ENCODE assay signal across 19 cellular contexts in the genomic region with DNA sequence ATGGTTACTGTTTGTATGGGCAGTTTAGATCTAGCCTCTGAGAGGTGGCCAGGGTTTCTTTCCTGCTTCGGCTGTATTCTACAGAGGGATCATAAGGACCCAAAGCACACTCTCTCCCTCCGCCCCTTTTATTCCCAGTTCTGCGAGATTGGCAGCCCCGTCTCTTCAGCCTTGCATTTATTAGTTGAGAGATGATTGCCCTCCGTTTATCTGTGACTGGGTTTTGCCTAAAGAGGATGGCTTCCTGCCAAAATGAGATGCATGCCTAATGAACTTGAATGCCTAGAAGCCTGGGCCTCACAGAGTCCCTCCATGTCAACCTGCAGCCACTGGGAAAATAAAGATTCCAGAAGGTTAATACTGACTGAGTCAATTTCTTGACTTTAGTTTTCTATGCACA.
DNase-seq lines count a peak whose midpoint lies in the region; ATAC-seq, FAIRE-seq and TF ChIP-seq lines count a peak whose summit lies in the region.
"Had no signal": no experiment of that assay in that cellular context is flagged by ENCODE, and none has a peak within 500 bp of the region (broad histone marks: within the 10 kb centered on the region; RNA-seq: fewer than 3 reads in every experiment).

No MANE protein-coding gene starts in this region.

- H3K27ac Mint-ChIP-seq in GM23338 (no peak overlapping the region), glutamatergic neuron (ENCODE audit: unreplicated experiment) (peak overlapping the region; percentile 65)
- H3K27ac Mint-ChIP-seq: activated T-cell treated with anti-CD3 and anti-CD28 coated beads, Interleukin-2, amount 50 U/mL, for 72 hours had no signal

- intact Hi-C loops in sciatic nerve (cut with DNase I) = no loop called here

- no peak overlapping the region for H3K27ac ChIP-seq in GM23338 (ENCODE audit: low read depth)
- H3K27ac ChIP-seq: epithelial cell of prostate, right lobe of liver, SK-N-MC, upper lobe of right lung had no signal

- no peaks in the 10 kb centered on the region for H3K79me2 ChIP-seq in GM23338 (replicated peaks; ENCODE audit: insufficient read depth)

- H3K9me3 Mint-ChIP-seq in GM23338 = peaks cover 96% of the 10 kb centered on the region
- H3K9me3 Mint-ChIP-seq in glutamatergic neuron (ENCODE audit: unreplicated experiment) = peaks cover 5% of the 10 kb centered on the region

- H3K27me3 Mint-ChIP-seq in GM23338 (ENCODE audit: insufficient read depth, low read depth, poor library complexity) (no peaks in the 10 kb centered on the region), glutamatergic neuron (ENCODE audit: unreplicated experiment) (peaks cover 2% of the 10 kb centered on the region)
- H3K27me3 Mint-ChIP-seq: central memory CD8-positive, alpha-beta T cell had no signal

- H3K36me3 Mint-ChIP-seq in GM23338 (ENCODE audit: low read depth) (peaks cover 33% of the 10 kb centered on the region; the same call in 1 of the 3 replicates), glutamatergic neuron (ENCODE audit: unreplicated experiment) (no peaks in the 10 kb centered on the region)

- FAIRE-seq in HTR-8/SVneo (lab: Jason Lieb, UNC) = no peak
- FAIRE-seq: RCC 7860 had no signal

- TF ChIP-seq CTCF in GM23338 (conservative IDR thresholded peaks at IDR 0.05; ENCODE audit: low read depth in 2 of 2) (no peak), glutamatergic neuron (IDR thresholded peaks at IDR 0.05; ENCODE audit: partially characterized antibody, unreplicated experiment) (no peak)

- no peaks in the 10 kb centered on the region for H3F3A ChIP-seq in GM23338 (replicated peaks; ENCODE audit: low read depth)

- DNase-seq in GM23338 (ENCODE audit: low spot score) = no peak
- DNase-seq in NCI-H146 (lab: John Stamatoyannopoulos, UW) = peak; percentile 89
- DNase-seq in NCI-H510A (lab: John Stamatoyannopoulos, UW) = peak; percentile 24
- no peak for DNase-seq in glutamatergic neuron
- DNase-seq in HTR-8/SVneo (ENCODE audit: insufficient read length, low spot score) = no peak
- DNase-seq in RPMI8226 = no peak
- no peak for DNase-seq in sciatic nerve (ENCODE audit: low spot score)
- DNase-seq: activated naive CD4-positive, alpha-beta T cell treated with anti-CD3 and anti-CD28 coated beads, Interleukin-2, amount 50 U/mL, for 16 hours; activated T-cell treated with anti-CD3 and anti-CD28 coated beads, Interleukin-2, amount 50 U/mL, for 72 hours; hippocampal formation; right lobe of liver; stimulated activated CD4-positive, alpha-beta T cell treated with anti-CD3 and anti-CD28 coated beads, Interleukin-15, amount 100 ng/mL, for 24 hours; T-helper 9 cell; upper lobe of right lung had no signal

- no peaks in the 10 kb centered on the region for H4K20me1 ChIP-seq in GM23338 (replicated peaks; ENCODE audit: insufficient read depth)

- H3K4me1 ChIP-seq in GM23338 (ENCODE audit: insufficient read depth) = peaks cover 44% of the 10 kb centered on the region
- H3K4me1 ChIP-seq: right lobe of liver, upper lobe of right lung had no signal

- ATAC-seq in GM23338 = no peak
- no peak for ATAC-seq in sciatic nerve
- ATAC-seq: activated T-cell treated with anti-CD3 and anti-CD28 coated beads, Interleukin-2, amount 50 U/mL, for 72 hours; HCT116; right lobe of liver; upper lobe of right lung had no signal

- H3K27me3 ChIP-seq in GM23338 (ENCODE audit: insufficient read depth) = no peaks in the 10 kb centered on the region
- H3K27me3 ChIP-seq: right lobe of liver, upper lobe of right lung had no signal

- H3K4me3 ChIP-seq in GM23338 = no peak overlapping the region
- H3K4me3 ChIP-seq: right lobe of liver, SK-N-MC, upper lobe of right lung had no signal

- H2AFZ ChIP-seq in GM23338 = peak overlapping the region; percentile 40; the same call in 1 of the 2 replicates

- H3K4me1 Mint-ChIP-seq in GM23338 (no peaks in the 10 kb centered on the region), glutamatergic neuron (ENCODE audit: low read depth, unreplicated experiment) (peaks cover 43% of the 10 kb centered on the region)
- H3K4me1 Mint-ChIP-seq: central memory CD8-positive, alpha-beta T cell had no signal

- H3K4me3 Mint-ChIP-seq in GM23338 (no peak overlapping the region), glutamatergic neuron (ENCODE audit: unreplicated experiment) (no peak overlapping the region)
- H3K4me3 Mint-ChIP-seq: activated T-cell treated with anti-CD3 and anti-CD28 coated beads, Interleukin-2, amount 50 U/mL, for 72 hours; central memory CD8-positive, alpha-beta T cell had no signal

- H3K36me3 ChIP-seq in GM23338 (ENCODE audit: insufficient read depth) = no peaks in the 10 kb centered on the region
- H3K36me3 ChIP-seq: right lobe of liver, upper lobe of right lung had no signal

- H3K4me2 ChIP-seq in GM23338 = 0 out of 2 replicates have a peak overlapping the region, but pooled peaks have one; percentile 3

- no peaks in the 10 kb centered on the region for H3K9me2 ChIP-seq in GM23338 (ENCODE audit: insufficient read depth)

TF ChIP-seq in GM23338, 12 proteins besides CTCF, POLR2A, EP300 and RAD21 (continues in another document):
- TF ChIP-seq ZNF114 (CRISPR knock-in tag; IDR thresholded peaks at IDR 0.05) = no peak
- TF ChIP-seq, protein P1, sequence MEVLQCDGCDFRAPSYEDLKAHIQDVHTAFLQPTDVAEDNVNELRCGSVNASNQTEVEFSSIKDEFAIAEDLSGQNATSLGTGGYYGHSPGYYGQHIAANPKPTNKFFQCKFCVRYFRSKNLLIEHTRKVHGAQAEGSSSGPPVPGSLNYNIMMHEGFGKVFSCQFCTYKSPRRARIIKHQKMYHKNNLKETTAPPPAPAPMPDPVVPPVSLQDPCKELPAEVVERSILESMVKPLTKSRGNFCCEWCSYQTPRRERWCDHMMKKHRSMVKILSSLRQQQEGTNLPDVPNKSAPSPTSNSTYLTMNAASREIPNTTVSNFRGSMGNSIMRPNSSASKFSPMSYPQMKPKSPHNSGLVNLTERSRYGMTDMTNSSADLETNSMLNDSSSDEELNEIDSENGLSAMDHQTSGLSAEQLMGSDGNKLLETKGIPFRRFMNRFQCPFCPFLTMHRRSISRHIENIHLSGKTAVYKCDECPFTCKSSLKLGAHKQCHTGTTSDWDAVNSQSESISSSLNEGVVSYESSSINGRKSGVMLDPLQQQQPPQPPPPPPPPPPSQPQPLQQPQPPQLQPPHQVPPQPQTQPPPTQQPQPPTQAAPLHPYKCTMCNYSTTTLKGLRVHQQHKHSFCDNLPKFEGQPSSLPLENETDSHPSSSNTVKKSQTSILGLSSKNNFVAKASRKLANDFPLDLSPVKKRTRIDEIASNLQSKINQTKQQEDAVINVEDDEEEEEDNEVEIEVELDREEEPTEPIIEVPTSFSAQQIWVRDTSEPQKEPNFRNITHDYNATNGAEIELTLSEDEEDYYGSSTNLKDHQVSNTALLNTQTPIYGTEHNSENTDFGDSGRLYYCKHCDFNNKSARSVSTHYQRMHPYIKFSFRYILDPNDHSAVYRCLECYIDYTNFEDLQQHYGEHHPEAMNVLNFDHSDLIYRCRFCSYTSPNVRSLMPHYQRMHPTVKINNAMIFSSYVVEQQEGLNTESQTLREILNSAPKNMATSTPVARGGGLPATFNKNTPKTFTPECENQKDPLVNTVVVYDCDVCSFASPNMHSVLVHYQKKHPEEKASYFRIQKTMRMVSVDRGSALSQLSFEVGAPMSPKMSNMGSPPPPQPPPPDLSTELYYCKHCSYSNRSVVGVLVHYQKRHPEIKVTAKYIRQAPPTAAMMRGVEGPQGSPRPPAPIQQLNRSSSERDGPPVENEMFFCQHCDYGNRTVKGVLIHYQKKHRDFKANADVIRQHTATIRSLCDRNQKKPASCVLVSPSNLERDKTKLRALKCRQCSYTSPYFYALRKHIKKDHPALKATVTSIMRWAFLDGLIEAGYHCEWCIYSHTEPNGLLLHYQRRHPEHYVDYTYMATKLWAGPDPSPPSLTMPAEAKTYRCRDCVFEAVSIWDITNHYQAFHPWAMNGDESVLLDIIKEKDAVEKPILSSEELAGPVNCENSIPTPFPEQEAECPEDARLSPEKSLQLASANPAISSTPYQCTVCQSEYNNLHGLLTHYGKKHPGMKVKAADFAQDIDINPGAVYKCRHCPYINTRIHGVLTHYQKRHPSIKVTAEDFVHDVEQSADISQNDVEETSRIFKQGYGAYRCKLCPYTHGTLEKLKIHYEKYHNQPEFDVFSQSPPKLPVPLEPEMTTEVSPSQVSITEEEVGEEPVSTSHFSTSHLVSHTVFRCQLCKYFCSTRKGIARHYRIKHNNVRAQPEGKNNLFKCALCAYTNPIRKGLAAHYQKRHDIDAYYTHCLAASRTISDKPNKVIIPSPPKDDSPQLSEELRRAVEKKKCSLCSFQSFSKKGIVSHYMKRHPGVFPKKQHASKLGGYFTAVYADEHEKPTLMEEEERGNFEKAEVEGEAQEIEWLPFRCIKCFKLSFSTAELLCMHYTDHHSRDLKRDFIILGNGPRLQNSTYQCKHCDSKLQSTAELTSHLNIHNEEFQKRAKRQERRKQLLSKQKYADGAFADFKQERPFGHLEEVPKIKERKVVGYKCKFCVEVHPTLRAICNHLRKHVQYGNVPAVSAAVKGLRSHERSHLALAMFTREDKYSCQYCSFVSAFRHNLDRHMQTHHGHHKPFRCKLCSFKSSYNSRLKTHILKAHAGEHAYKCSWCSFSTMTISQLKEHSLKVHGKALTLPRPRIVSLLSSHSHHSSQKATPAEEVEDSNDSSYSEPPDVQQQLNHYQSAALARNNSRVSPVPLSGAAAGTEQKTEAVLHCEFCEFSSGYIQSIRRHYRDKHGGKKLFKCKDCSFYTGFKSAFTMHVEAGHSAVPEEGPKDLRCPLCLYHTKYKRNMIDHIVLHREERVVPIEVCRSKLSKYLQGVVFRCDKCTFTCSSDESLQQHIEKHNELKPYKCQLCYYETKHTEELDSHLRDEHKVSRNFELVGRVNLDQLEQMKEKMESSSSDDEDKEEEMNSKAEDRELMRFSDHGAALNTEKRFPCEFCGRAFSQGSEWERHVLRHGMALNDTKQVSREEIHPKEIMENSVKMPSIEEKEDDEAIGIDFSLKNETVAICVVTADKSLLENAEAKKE (CRISPR knock-in tag; IDR thresholded peaks at IDR 0.05) = no peak
- TF ChIP-seq ETS1 (IDR thresholded peaks at IDR 0.05) = no peak
- no peak for TF ChIP-seq EZH2phosphoT487 (IDR thresholded peaks at IDR 0.05; ENCODE audit: unreplicated experiment)
- no peak for TF ChIP-seq EZH2 (IDR thresholded peaks at IDR 0.05; ENCODE audit: low read depth, unreplicated experiment)
- TF ChIP-seq STAT1 (IDR thresholded peaks at IDR 0.05; ENCODE audit: unreplicated experiment) = no peak
- no peak for TF ChIP-seq NANOG (IDR thresholded peaks at IDR 0.05; ENCODE audit: borderline replicate concordance)
- no peak for TF ChIP-seq JUNB (IDR thresholded peaks at IDR 0.05; ENCODE audit: unreplicated experiment)

Comparison
In these comparisons a context has a peak if more than half of its experiments do, and no peak if none do; other contexts are left out.
1. DNase-seq: peak in NCI-H146 (single experiment) and NCI-H510A (single experiment); none in GM23338 (single experiment), glutamatergic neuron (single experiment), HTR-8/SVneo (single experiment), RPMI8226 (single experiment) and sciatic nerve (single experiment).